Comparison of ENCODE assay signal across 34 cellular contexts in genomic region chr1:17885663-17886062, GRCh38.
"Had no signal": no experiment of that assay in that cellular context is flagged by ENCODE, and none has a peak within 500 bp of the region (broad histone marks: within the 10 kb centered on the region; RNA-seq: fewer than 3 reads in every experiment).

No MANE protein-coding gene starts in this region.

- H3K9me3 ChIP-seq: ascending aorta had no signal

- H3K9me3 Mint-ChIP-seq: activated B cell treated with CpG ODN at 0.5 μM for 24 hours; activated CD4-positive, alpha-beta memory T cell treated with anti-CD3 and anti-CD28 coated beads for 36 hours; activated CD4-positive, alpha-beta T cell treated with anti-CD3 and anti-CD28 coated beads, Interleukin-2, amount 10 ng/mL, durations not matched to agents 24 days and 14 days; activated naive CD4-positive, alpha-beta T cell treated with anti-CD3 and anti-CD28 coated beads, Interleukin-2, amount 10 ng/mL, durations not matched to agents 7 days and 5 days; activated naive CD4-positive, alpha-beta T cell treated with anti-CD3 and anti-CD28 coated beads, Interleukin-2, amount 50 U/mL, for 24 hours; activated naive CD8-positive, alpha-beta T cell treated with anti-CD3 and anti-CD28 coated beads, Interleukin-2, amount 10 ng/mL, durations not matched to agents 7 days and 5 days; activated naive CD8-positive, alpha-beta T cell treated with anti-CD3 and anti-CD28 coated beads, Interleukin-2, amount 50 U/mL, for 24 hours; activated T-cell treated with anti-CD3 and anti-CD28 coated beads, Interleukin-2, amount 50 U/mL, for 24 hours; activated T-helper 2 cell treated with anti-CD3 and anti-CD28 coated beads, Interferon-gamma antibody, Interleukin-2, Interleukin-4, amounts not matched to agents 10 μg/mL and 5 μg/mL and 100 μg/mL, durations not matched to agents 14 hours and 24 hours and 36 hours; T-helper 1 cell treated with Interleukin-12 subunit alpha and Interleukin-12 subunit beta and Interleukin-4 antibody, amounts not matched to agents 30 μg/mL and 1 μg/mL, for 36 hours; T-helper 2 cell treated with Interferon-gamma antibody and Interleukin-4, amounts not matched to agents 5 μg/mL and 100 μg/mL, for 36 hours had no signal

- H3K36me3 ChIP-seq: ascending aorta, cardiac muscle cell had no signal

- H3K27me3 ChIP-seq: ascending aorta, cardiac muscle cell had no signal

- H3K27ac ChIP-seq: ascending aorta, VCaP had no signal

- ATAC-seq: activated CD8-positive, alpha-beta memory T cell treated with anti-CD3 and anti-CD28 coated beads, Interleukin-2, amount 10 ng/mL, durations not matched to agents 7 days and 5 days; activated CD8-positive, alpha-beta T cell treated with anti-CD3 and anti-CD28 coated beads, Interleukin-2, amount 10 ng/mL, durations not matched to agents 7 days and 5 days; activated naive CD8-positive, alpha-beta T cell treated with anti-CD3 and anti-CD28 coated beads, Interleukin-2, amount 50 U/mL, for 24 hours had no signal

- H3K27ac Mint-ChIP-seq: activated B cell treated with CpG ODN at 0.5 μM for 24 hours; activated CD4-positive, alpha-beta memory T cell treated with anti-CD3 and anti-CD28 coated beads for 36 hours; activated CD4-positive, alpha-beta T cell treated with anti-CD3 and anti-CD28 coated beads, Interleukin-2, amount 10 ng/mL, durations not matched to agents 24 days and 14 days; activated CD8-positive, alpha-beta memory T cell treated with anti-CD3 and anti-CD28 coated beads, Interleukin-2, amount 10 ng/mL, durations not matched to agents 7 days and 5 days; activated CD8-positive, alpha-beta T cell treated with anti-CD3 and anti-CD28 coated beads, Interleukin-2, amount 10 ng/mL, durations not matched to agents 7 days and 5 days; activated naive CD4-positive, alpha-beta T cell treated with anti-CD3 and anti-CD28 coated beads, Interleukin-2, amount 10 ng/mL, durations not matched to agents 7 days and 5 days; activated naive CD4-positive, alpha-beta T cell treated with anti-CD3 and anti-CD28 coated beads, Interleukin-2, amount 50 U/mL, for 24 hours; activated naive CD8-positive, alpha-beta T cell; activated naive CD8-positive, alpha-beta T cell treated with anti-CD3 and anti-CD28 coated beads, Interleukin-2, amount 10 ng/mL, durations not matched to agents 7 days and 5 days; activated naive CD8-positive, alpha-beta T cell treated with anti-CD3 and anti-CD28 coated beads, Interleukin-2, amount 50 U/mL, for 24 hours; activated T-cell treated with anti-CD3 and anti-CD28 coated beads, Interleukin-2, amount 50 U/mL, for 24 hours; activated T-helper 2 cell treated with anti-CD3 and anti-CD28 coated beads, Interferon-gamma antibody, Interleukin-2, Interleukin-4, amounts not matched to agents 10 μg/mL and 5 μg/mL and 100 μg/mL, durations not matched to agents 14 hours and 24 hours and 36 hours; T-helper 1 cell treated with Interleukin-12 subunit alpha and Interleukin-12 subunit beta and Interleukin-4 antibody, amounts not matched to agents 30 μg/mL and 1 μg/mL, for 36 hours; T-helper 2 cell treated with Interferon-gamma antibody and Interleukin-4, amounts not matched to agents 5 μg/mL and 100 μg/mL, for 36 hours had no signal

- H3K27me3 Mint-ChIP-seq: activated CD4-positive, alpha-beta T cell treated with anti-CD3 and anti-CD28 coated beads, Interleukin-2, amount 10 ng/mL, durations not matched to agents 24 days and 14 days; activated CD8-positive, alpha-beta memory T cell treated with anti-CD3 and anti-CD28 coated beads, Interleukin-2, amount 10 ng/mL, durations not matched to agents 7 days and 5 days; activated naive CD4-positive, alpha-beta T cell treated with anti-CD3 and anti-CD28 coated beads, Interleukin-2, amount 10 ng/mL, durations not matched to agents 7 days and 5 days had no signal

- DNase-seq: activated B cell treated with CpG ODN at 0.5 μM for 24 hours; activated CD4-positive, alpha-beta memory T cell treated with anti-CD3 and anti-CD28 coated beads for 36 hours; activated CD4-positive, alpha-beta T cell treated with anti-CD3 and anti-CD28 coated beads for 4 hours; activated CD4-positive, alpha-beta T cell treated with anti-CD3 and anti-CD28 coated beads, Interleukin-2, amount 10 ng/mL, durations not matched to agents 24 days and 14 days; activated CD4-positive, alpha-beta T cell treated with anti-CD3 and anti-CD28 coated beads, Interleukin-2, amount 50 U/mL, for 1 hour; activated CD4-positive, alpha-beta T cell treated with anti-CD3 and anti-CD28 coated beads, Interleukin-2, amount 50 U/mL, for 4 hours; activated CD4-positive, CD25-positive, alpha-beta regulatory T cell treated with anti-CD3 and anti-CD28 coated beads, Interleukin-2, amount 50 U/mL, for 72 hours; activated CD8-positive, alpha-beta memory T cell treated with anti-CD3 and anti-CD28 coated beads for 24 hours; activated CD8-positive, alpha-beta memory T cell treated with anti-CD3 and anti-CD28 coated beads, Interleukin-2, amount 10 ng/mL, durations not matched to agents 7 days and 5 days; activated CD8-positive, alpha-beta memory T cell treated with anti-CD3 and anti-CD28 coated beads, Interleukin-2, amount 50 U/mL, for 48 hours; activated CD8-positive, alpha-beta T cell treated with anti-CD3 and anti-CD28 coated beads, Interleukin-2, amount 10 ng/mL, durations not matched to agents 7 days and 5 days; activated effector memory CD4-positive, alpha-beta T cell treated with Interleukin-2 at 50 U/mL for 16 hours; activated gamma-delta T cell; activated naive CD4-positive, alpha-beta T cell treated with anti-CD3 and anti-CD28 coated beads, Interleukin-2, amount 10 ng/mL, durations not matched to agents 7 days and 5 days; activated naive CD4-positive, alpha-beta T cell treated with Interleukin-2 at 50 U/mL for 16 hours; activated naive CD8-positive, alpha-beta T cell treated with anti-CD3 and anti-CD28 coated beads, Interleukin-2, amount 10 ng/mL, durations not matched to agents 7 days and 5 days; activated naive CD8-positive, alpha-beta T cell treated with anti-CD3 and anti-CD28 coated beads, Interleukin-2, amount 50 U/mL, for 24 hours; activated T-cell treated with anti-CD3 and anti-CD28 coated beads, Interleukin-2, amount 50 U/mL, for 24 hours; activated T-cell treated with anti-CD3 and anti-CD28 coated beads, Interleukin-2, amount 50 U/mL, for 48 hours; amygdala; anterior cingulate cortex; central memory CD4-positive, alpha-beta T cell; T-helper 1 cell; T-helper 2 cell; T-helper 9 cell had no signal

- H3K4me3 ChIP-seq: ascending aorta, cardiac muscle cell had no signal

- H3K36me3 Mint-ChIP-seq: activated CD4-positive, alpha-beta memory T cell treated with anti-CD3 and anti-CD28 coated beads for 36 hours; activated CD8-positive, alpha-beta memory T cell treated with anti-CD3 and anti-CD28 coated beads, Interleukin-2, amount 10 ng/mL, durations not matched to agents 7 days and 5 days; activated naive CD4-positive, alpha-beta T cell treated with anti-CD3 and anti-CD28 coated beads, Interleukin-2, amount 10 ng/mL, durations not matched to agents 7 days and 5 days; activated naive CD4-positive, alpha-beta T cell treated with anti-CD3 and anti-CD28 coated beads, Interleukin-2, amount 50 U/mL, for 24 hours; activated naive CD8-positive, alpha-beta T cell; activated naive CD8-positive, alpha-beta T cell treated with anti-CD3 and anti-CD28 coated beads, Interleukin-2, amount 10 ng/mL, durations not matched to agents 7 days and 5 days; brain had no signal

- H3K4me1 Mint-ChIP-seq: activated B cell treated with CpG ODN at 0.5 μM for 24 hours; activated CD4-positive, alpha-beta T cell treated with anti-CD3 and anti-CD28 coated beads, Interleukin-2, amount 10 ng/mL, durations not matched to agents 24 days and 14 days; activated CD8-positive, alpha-beta memory T cell treated with anti-CD3 and anti-CD28 coated beads, Interleukin-2, amount 10 ng/mL, durations not matched to agents 7 days and 5 days; activated naive CD4-positive, alpha-beta T cell treated with anti-CD3 and anti-CD28 coated beads, Interleukin-2, amount 10 ng/mL, durations not matched to agents 7 days and 5 days; activated naive CD4-positive, alpha-beta T cell treated with anti-CD3 and anti-CD28 coated beads, Interleukin-2, amount 50 U/mL, for 24 hours; activated naive CD8-positive, alpha-beta T cell treated with anti-CD3 and anti-CD28 coated beads, Interleukin-2, amount 10 ng/mL, durations not matched to agents 7 days and 5 days; activated naive CD8-positive, alpha-beta T cell treated with anti-CD3 and anti-CD28 coated beads, Interleukin-2, amount 50 U/mL, for 24 hours had no signal

- H3K4me3 Mint-ChIP-seq: activated B cell treated with CpG ODN at 0.5 μM for 24 hours; activated CD4-positive, alpha-beta memory T cell treated with anti-CD3 and anti-CD28 coated beads for 36 hours; activated CD4-positive, alpha-beta T cell treated with anti-CD3 and anti-CD28 coated beads, Interleukin-2, amount 10 ng/mL, durations not matched to agents 24 days and 14 days; activated CD8-positive, alpha-beta memory T cell treated with anti-CD3 and anti-CD28 coated beads, Interleukin-2, amount 10 ng/mL, durations not matched to agents 7 days and 5 days; activated CD8-positive, alpha-beta T cell treated with anti-CD3 and anti-CD28 coated beads, Interleukin-2, amount 10 ng/mL, durations not matched to agents 7 days and 5 days; activated naive CD4-positive, alpha-beta T cell treated with anti-CD3 and anti-CD28 coated beads, Interleukin-2, amount 10 ng/mL, durations not matched to agents 7 days and 5 days; activated naive CD4-positive, alpha-beta T cell treated with anti-CD3 and anti-CD28 coated beads, Interleukin-2, amount 50 U/mL, for 24 hours; activated naive CD8-positive, alpha-beta T cell; activated naive CD8-positive, alpha-beta T cell treated with anti-CD3 and anti-CD28 coated beads, Interleukin-2, amount 10 ng/mL, durations not matched to agents 7 days and 5 days; activated naive CD8-positive, alpha-beta T cell treated with anti-CD3 and anti-CD28 coated beads, Interleukin-2, amount 50 U/mL, for 24 hours; activated T-cell treated with anti-CD3 and anti-CD28 coated beads, Interleukin-2, amount 50 U/mL, for 24 hours; brain; T-helper 1 cell treated with Interleukin-12 subunit alpha and Interleukin-12 subunit beta and Interleukin-4 antibody, amounts not matched to agents 30 μg/mL and 1 μg/mL, for 36 hours; T-helper 2 cell treated with Interferon-gamma antibody and Interleukin-4, amounts not matched to agents 5 μg/mL and 100 μg/mL, for 36 hours had no signal
